In the genomic region with DNA sequence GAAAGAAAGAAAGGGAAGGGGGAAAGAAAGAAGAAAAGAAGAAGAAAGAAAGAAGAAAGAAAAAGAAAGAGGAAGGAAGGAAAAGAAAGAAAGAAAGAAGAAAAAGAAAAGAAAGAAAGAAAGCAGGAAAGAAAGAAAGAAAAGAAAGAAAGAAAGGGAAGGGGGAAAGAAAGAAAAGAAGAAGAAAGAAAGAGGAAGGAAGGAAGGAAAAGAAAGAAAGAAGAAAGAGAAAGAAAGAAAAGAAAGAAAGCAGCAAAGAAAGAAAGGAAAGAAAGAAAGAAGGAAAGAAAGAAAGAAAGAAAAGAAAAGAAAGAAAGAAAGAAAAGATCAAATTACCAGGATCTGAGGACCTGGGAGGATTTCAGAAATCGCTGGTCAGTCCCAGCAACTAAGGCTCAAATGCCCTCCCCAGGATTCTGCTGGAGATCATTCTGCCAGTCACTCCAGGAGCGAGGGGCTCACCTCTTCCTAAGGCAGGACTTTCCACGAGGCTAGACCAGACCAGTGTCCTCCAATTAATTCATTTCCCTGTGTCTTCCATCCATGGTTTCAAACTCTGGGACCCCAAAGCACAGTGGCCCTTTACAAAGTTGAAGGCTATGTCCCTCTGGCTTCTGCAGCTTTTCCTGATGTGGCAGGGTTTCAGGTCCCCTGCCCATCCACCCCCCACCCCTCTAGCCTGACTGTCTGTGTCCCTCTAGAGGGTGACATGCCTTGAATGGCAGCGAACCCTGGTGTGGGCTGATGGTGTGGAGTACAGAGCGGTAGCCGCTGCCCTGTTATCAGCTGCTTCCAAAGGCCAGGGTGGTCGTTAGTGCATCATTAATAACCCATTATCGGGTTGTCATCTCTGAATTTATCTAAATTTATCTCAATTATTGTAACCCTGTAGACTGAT, we compare ENCODE assay signal across 1 cellular context.
TF ChIP-seq lines count a peak whose summit lies in the region.

No MANE protein-coding gene starts in this region.

TF ChIP-seq in K562, 482 proteins besides CTCF, POLR2A, EP300 and RAD21 (continued from another document and continues in another):
- TF ChIP-seq PBX2 (CRISPR knock-in tag; IDR thresholded peaks at IDR 0.05; ENCODE audit: low read depth) = no peak
- TF ChIP-seq PBX2 (tag; conservative IDR thresholded peaks at IDR 0.05; ENCODE audit: low read depth) = 0 out of 2 replicates have a peak, but pooled peaks have one; percentile 13
- TF ChIP-seq GTF2B (IDR thresholded peaks at IDR 0.05; ENCODE audit: extremely low read depth, insufficient read length) = no peak
- TF ChIP-seq ARID2 (IDR thresholded peaks at IDR 0.05) = peak; percentile 59; the same call in 1 of the 2 replicates
- no peak for TF ChIP-seq NFATC3 (IDR thresholded peaks at IDR 0.05)
- TF ChIP-seq MAFK (IDR thresholded peaks at IDR 0.05; ENCODE audit: low read length) = no peak
- TF ChIP-seq ZNF146 (CRISPR knock-in tag; IDR thresholded peaks at IDR 0.05; ENCODE audit: unreplicated experiment) = no peak
- TF ChIP-seq, protein P1, sequence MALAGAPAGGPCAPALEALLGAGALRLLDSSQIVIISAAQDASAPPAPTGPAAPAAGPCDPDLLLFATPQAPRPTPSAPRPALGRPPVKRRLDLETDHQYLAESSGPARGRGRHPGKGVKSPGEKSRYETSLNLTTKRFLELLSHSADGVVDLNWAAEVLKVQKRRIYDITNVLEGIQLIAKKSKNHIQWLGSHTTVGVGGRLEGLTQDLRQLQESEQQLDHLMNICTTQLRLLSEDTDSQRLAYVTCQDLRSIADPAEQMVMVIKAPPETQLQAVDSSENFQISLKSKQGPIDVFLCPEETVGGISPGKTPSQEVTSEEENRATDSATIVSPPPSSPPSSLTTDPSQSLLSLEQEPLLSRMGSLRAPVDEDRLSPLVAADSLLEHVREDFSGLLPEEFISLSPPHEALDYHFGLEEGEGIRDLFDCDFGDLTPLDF (CRISPR knock-in tag; IDR thresholded peaks at IDR 0.05) = no peak
- TF ChIP-seq, protein P2, sequence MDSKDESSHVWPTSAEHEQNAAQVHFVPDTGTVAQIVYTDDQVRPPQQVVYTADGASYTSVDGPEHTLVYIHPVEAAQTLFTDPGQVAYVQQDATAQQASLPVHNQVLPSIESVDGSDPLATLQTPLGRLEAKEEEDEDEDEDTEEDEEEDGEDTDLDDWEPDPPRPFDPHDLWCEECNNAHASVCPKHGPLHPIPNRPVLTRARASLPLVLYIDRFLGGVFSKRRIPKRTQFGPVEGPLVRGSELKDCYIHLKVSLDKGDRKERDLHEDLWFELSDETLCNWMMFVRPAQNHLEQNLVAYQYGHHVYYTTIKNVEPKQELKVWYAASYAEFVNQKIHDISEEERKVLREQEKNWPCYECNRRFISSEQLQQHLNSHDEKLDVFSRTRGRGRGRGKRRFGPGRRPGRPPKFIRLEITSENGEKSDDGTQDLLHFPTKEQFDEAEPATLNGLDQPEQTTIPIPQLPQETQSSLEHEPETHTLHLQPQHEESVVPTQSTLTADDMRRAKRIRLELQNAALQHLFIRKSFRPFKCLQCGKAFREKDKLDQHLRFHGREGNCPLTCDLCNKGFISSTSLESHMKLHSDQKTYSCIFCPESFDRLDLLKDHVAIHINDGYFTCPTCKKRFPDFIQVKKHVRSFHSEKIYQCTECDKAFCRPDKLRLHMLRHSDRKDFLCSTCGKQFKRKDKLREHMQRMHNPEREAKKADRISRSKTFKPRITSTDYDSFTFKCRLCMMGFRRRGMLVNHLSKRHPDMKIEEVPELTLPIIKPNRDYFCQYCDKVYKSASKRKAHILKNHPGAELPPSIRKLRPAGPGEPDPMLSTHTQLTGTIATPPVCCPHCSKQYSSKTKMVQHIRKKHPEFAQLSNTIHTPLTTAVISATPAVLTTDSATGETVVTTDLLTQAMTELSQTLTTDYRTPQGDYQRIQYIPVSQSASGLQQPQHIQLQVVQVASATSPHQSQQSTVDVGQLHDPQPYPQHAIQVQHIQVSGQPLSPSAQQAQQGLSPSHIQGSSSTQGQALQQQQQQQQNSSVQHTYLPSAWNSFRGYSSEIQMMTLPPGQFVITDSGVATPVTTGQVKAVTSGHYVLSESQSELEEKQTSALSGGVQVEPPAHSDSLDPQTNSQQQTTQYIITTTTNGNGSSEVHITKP (IDR thresholded peaks at IDR 0.05; ENCODE audit: partially characterized antibody) = peak; percentile 18
- TF ChIP-seq TARDBP (IDR thresholded peaks at IDR 0.05) = no peak
- peak; percentile 56 for TF ChIP-seq MTA2 (IDR thresholded peaks at IDR 0.05; ENCODE audit: low read depth)
- no peak for TF ChIP-seq GTF2F1 (IDR thresholded peaks at IDR 0.05; ENCODE audit: low read depth, low read length)
- no peak for TF ChIP-seq ELF1 (tag; IDR thresholded peaks at IDR 0.05)
- no peak for TF ChIP-seq ZNF830 (CRISPR knock-in tag; IDR thresholded peaks at IDR 0.05)
- TF ChIP-seq XRCC5 (IDR thresholded peaks at IDR 0.05; ENCODE audit: low read depth, low read length) = no peak
- no peak for TF ChIP-seq REST (CRISPR knock-in tag; IDR thresholded peaks at IDR 0.05; ENCODE audit: low read depth)
- TF ChIP-seq HNRNPLL (IDR thresholded peaks at IDR 0.05; ENCODE audit: low read depth, low read length, poor library complexity, severe bottlenecking) = no peak
- TF ChIP-seq RBM14 (IDR thresholded peaks at IDR 0.05; ENCODE audit: borderline replicate concordance, insufficient read depth, low read depth, low read length) = no peak
- no peak for TF ChIP-seq SREBF2 (CRISPR knock-in tag; IDR thresholded peaks at IDR 0.05)
- no peak for TF ChIP-seq ERF (CRISPR knock-in tag; IDR thresholded peaks at IDR 0.05)
- TF ChIP-seq RCOR1 (IDR thresholded peaks at IDR 0.05; ENCODE audit: borderline replicate concordance in 1 of 2, low read depth in 2 of 2, low read length in 2 of 2) = no peak
- no peak for TF ChIP-seq ZNF583 (CRISPR knock-in tag; IDR thresholded peaks at IDR 0.05)
- peak; percentile 51; the same call in 1 of the 2 replicates for TF ChIP-seq PHB2 (IDR thresholded peaks at IDR 0.05; ENCODE audit: low read depth)
- no peak for TF ChIP-seq FOXP1 (CRISPR knock-in tag; IDR thresholded peaks at IDR 0.05)
- TF ChIP-seq NFE2 (IDR thresholded peaks at IDR 0.05; ENCODE audit: low read depth) = no peak
- 0 out of 4 replicates have a peak, but pooled peaks of 1 of the 2 experiments have one; percentile 56 for TF ChIP-seq CSDE1 (IDR thresholded peaks at IDR 0.05)
- TF ChIP-seq TGIF2 (CRISPR knock-in tag; IDR thresholded peaks at IDR 0.05) = no peak
- TF ChIP-seq TBP (optimal IDR thresholded peaks at IDR 0.05; ENCODE audit: low read depth, low read length) = no peak
- no peak for TF ChIP-seq NR2C1 (IDR thresholded peaks at IDR 0.05)
- no peak for TF ChIP-seq NR2C1 (tag; IDR thresholded peaks at IDR 0.05)
- TF ChIP-seq MECOM (CRISPR knock-in tag; IDR thresholded peaks at IDR 0.05) = no peak
